Comparison of ENCODE assay signal across 8 cellular contexts in the genomic region with DNA sequence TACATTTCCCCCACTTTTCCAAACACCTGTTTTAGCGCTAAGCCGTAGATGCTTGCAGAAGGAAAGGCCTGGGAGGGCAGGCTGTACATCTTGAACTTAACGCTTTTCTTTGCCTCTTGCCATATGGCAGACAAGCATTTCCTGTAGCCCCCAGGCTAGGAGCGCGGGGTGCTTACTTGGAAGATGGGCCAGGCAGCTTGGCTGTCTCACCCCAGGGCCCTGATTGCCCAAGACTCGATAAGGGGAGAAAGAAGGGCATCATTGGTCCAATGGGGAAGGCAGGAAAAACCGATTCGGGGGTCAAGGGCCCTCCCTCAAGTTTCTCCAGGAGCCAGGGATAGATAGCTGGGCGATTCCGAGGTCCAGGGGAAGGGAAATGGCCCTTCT. TPM values are rescaled to one million over a fixed set of nuclear protein-coding genes. Genes with fewer than 3 reads are reported as not detected.
DNase-seq lines count a peak whose midpoint lies in the region; ATAC-seq lines count a peak whose summit lies in the region.

No MANE protein-coding gene starts in this region.

- no peaks in the 10 kb centered on the region for H3K9me3 ChIP-seq in SJSA1 (replicated peaks)
- H3K9me3 ChIP-seq in thymus (ENCODE audit: control insufficient read depth), result no peaks in the 10 kb centered on the region

- H3K27me3 ChIP-seq in SJSA1 (replicated peaks) (no peaks in the 10 kb centered on the region), thymus (ENCODE audit: control insufficient read depth, insufficient read depth) (peaks cover 43% of the 10 kb centered on the region)

- H3K4me1 ChIP-seq in SJSA1 (replicated peaks) (peaks cover 66% of the 10 kb centered on the region), thymus (ENCODE audit: control insufficient read depth, insufficient read depth, low read length) (peaks cover 29% of the 10 kb centered on the region)

- H3K27ac ChIP-seq in SJSA1 (peak overlapping the region; percentile 93), thymus (ENCODE audit: low read depth) (no peak overlapping the region)

- peak overlapping the region; percentile 57 for H3K4me3 ChIP-seq in SJSA1
- peak overlapping the region; percentile 73 for H3K4me3 ChIP-seq in thymus (ENCODE audit: low read length)

- DNase-seq in activated effector memory CD4-positive, alpha-beta T cell treated with anti-CD3 and anti-CD28 coated beads, Interleukin-2, amount 50 U/mL, for 16 hours, result peak; percentile 62
- no peak for DNase-seq in activated effector memory CD4-positive, alpha-beta T cell treated with Interleukin-2 at 50 U/mL for 16 hours
- DNase-seq in SJSA1 (ENCODE audit: low read depth in 1 of 2, low spot score in 2 of 2) (no peak), islet precursor cell (peak; percentile 60), SIG-M5 (lab: John Stamatoyannopoulos, UW) (no peak), DMS53 (lab: John Stamatoyannopoulos, UW) (no peak)

- no peak for ATAC-seq in GM18498 (IDR thresholded peaks at IDR 0.05; ENCODE audit: unreplicated experiment)

- 2% methylated on average over 10 of the region's 10 CpGs for WGBS in thymus

- peaks cover 44% of the 10 kb centered on the region for H3K36me3 ChIP-seq in SJSA1
- no peaks in the 10 kb centered on the region for H3K36me3 ChIP-seq in thymus (ENCODE audit: control insufficient read depth, insufficient read depth)

RNA-seq across cellular contexts. Expression of a gene that starts 1.7 kb away (rescaled TPM):
- 8.6 and 15.5 TPM in 2 replicates for total RNA-seq in SJSA1 (2014; rRNA removed; shearing (Covaris generic))
- 3.5 TPM for polyA plus RNA-seq in thymus

RNA-seq across cellular contexts. Expression of a gene that starts 7.0 kb away (rescaled TPM):
- 7.0 and 16.3 TPM in 2 replicates for total RNA-seq in SJSA1 (2014; rRNA removed; shearing (Covaris generic))
- 4.9 TPM for polyA plus RNA-seq in thymus

RNA-seq across cellular contexts. Expression of a gene that starts 12.7 kb away (rescaled TPM):
- 4.4 and 5.9 TPM in 2 replicates for total RNA-seq in SJSA1 (2014; rRNA removed; shearing (Covaris generic))
- polyA plus RNA-seq in thymus, result under 0.01 TPM

RNA-seq across cellular contexts. Expression of a gene that starts 15.9 kb away (rescaled TPM):
- total RNA-seq in SJSA1 (2014; rRNA removed; shearing (Covaris generic)), result 0.09 and 2.9 TPM in 2 replicates
- polyA plus RNA-seq in thymus, result 0.41 TPM

RNA-seq across cellular contexts. Expression of a gene that starts 20.0 kb away (rescaled TPM):
- 0.13 and 1.8 TPM in 2 replicates for total RNA-seq in SJSA1 (2014; rRNA removed; shearing (Covaris generic))
- 5.5 TPM for polyA plus RNA-seq in thymus

Comparison
In these comparisons a context has a peak if more than half of its experiments do, and no peak if none do; other contexts are left out.
1. DNase-seq: peak in activated effector memory CD4-positive, alpha-beta T cell treated with anti-CD3 and anti-CD28 coated beads, Interleukin-2, amount 50 U/mL, for 16 hours (single experiment) and islet precursor cell (single experiment); none in activated effector memory CD4-positive, alpha-beta T cell treated with Interleukin-2 at 50 U/mL for 16 hours (single experiment), SJSA1 (0 of 2), SIG-M5 (single experiment) and DMS53 (single experiment).